In the genomic region with DNA sequence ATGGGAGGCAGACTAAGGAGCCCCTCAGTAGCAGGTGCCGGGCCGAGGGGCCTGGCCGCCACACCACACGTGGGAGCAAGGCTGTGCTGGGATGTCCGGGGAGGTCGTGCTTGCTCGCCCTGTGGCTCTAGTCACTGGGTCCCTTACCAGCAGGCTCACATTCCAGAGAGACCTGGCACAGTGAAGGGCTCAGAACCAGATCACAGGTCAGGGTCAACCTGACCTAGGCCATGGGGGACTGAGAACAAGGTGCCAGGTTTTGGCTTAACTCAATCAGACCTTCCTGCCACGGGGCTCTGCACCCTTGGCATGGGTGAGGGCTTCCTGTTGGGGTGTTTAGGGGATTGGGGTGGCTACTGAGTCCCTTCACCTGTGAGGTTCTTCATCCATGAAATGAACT, we compare ENCODE assay signal across 25 cellular contexts. TPM values are rescaled to one million over a fixed set of nuclear protein-coding genes. Genes with fewer than 3 reads are reported as not detected.
DNase-seq lines count a peak whose midpoint lies in the region; ATAC-seq and TF ChIP-seq lines count a peak whose summit lies in the region.
"Had no signal": no experiment of that assay in that cellular context is flagged by ENCODE, and none has a peak within 500 bp of the region (broad histone marks: within the 10 kb centered on the region; RNA-seq: fewer than 3 reads in every experiment).

No MANE protein-coding gene starts in this region.

- no peak for DNase-seq in activated naive CD8-positive, alpha-beta T cell treated with anti-CD3 and anti-CD28 coated beads, Interleukin-2, amount 50 U/mL, for 24 hours
- no peak for DNase-seq in memory B cell (ENCODE audit: low spot score in 2 of 2)
- DNase-seq in stimulated activated naive B cell treated with anti-CD40 and anti-IgM and Interleukin-4, amounts not matched to agents 10 μg/mL and 1 μg/mL and 100 μg/mL, for 72 hours, result no peak
- DNase-seq in right atrium auricular region (ENCODE audit: low spot score), result no peak
- DNase-seq in cerebellar nuclear complex (lab: John Stamatoyannopoulos, UW), result no peak
- DNase-seq: Calu3, DMS79 treated with DMSO at 0.1 percent for 48 hours, GF-D8, GOT3, HFFc6, KG1, MM.1S, NCI-H1694, NCI-H2081, NCI-H2227 treated with DMSO at 0.1 percent for 48 hours, NCI-H510A, NCI-H69, Right ventricle myocardium superior, RPMI8226 had no signal

- H3K4me1 Mint-ChIP-seq in activated naive CD8-positive, alpha-beta T cell (ENCODE audit: low read depth), result peaks cover 7% of the 10 kb centered on the region
- H3K4me1 Mint-ChIP-seq in activated naive CD8-positive, alpha-beta T cell treated with anti-CD3 and anti-CD28 coated beads, Interleukin-2, amount 50 U/mL, for 24 hours, result no peaks in the 10 kb centered on the region
- peaks cover 5% of the 10 kb centered on the region for H3K4me1 Mint-ChIP-seq in memory B cell
- H3K4me1 Mint-ChIP-seq in stimulated activated naive B cell treated with anti-CD40 and anti-IgM and Interleukin-4, amounts not matched to agents 10 μg/mL and 1 μg/mL and 100 μg/mL, for 72 hours, result peaks cover 20 to 36% of the 10 kb centered on the region in 2 donors

- no peak overlapping the region for H3K27ac ChIP-seq in right atrium auricular region
- H3K27ac ChIP-seq: C4-2B had no signal

- H3K4me3 ChIP-seq in right atrium auricular region, result no peak overlapping the region
- H3K4me3 ChIP-seq: HAP-1 had no signal

- no peak for TF ChIP-seq RAD21 in Ishikawa (IDR thresholded peaks at IDR 0.05; ENCODE audit: low read depth)

- no peaks in the 10 kb centered on the region for H3K36me3 Mint-ChIP-seq in activated naive CD8-positive, alpha-beta T cell
- peaks cover 21% of the 10 kb centered on the region for H3K36me3 Mint-ChIP-seq in activated naive CD8-positive, alpha-beta T cell treated with anti-CD3 and anti-CD28 coated beads, Interleukin-2, amount 50 U/mL, for 24 hours (ENCODE audit: low read depth)
- H3K36me3 Mint-ChIP-seq in memory B cell, result peaks cover 12% of the 10 kb centered on the region
- peaks cover 54 to 61% of the 10 kb centered on the region in 2 donors for H3K36me3 Mint-ChIP-seq in stimulated activated naive B cell treated with anti-CD40 and anti-IgM and Interleukin-4, amounts not matched to agents 10 μg/mL and 1 μg/mL and 100 μg/mL, for 72 hours

- H3K27ac Mint-ChIP-seq in activated naive CD8-positive, alpha-beta T cell, result peak overlapping the region; percentile 78
- H3K27ac Mint-ChIP-seq in activated naive CD8-positive, alpha-beta T cell treated with anti-CD3 and anti-CD28 coated beads, Interleukin-2, amount 50 U/mL, for 24 hours, result no peak overlapping the region
- H3K27ac Mint-ChIP-seq in memory B cell, result peak overlapping the region; percentile 28
- peak overlapping the region; percentile 31 for H3K27ac Mint-ChIP-seq in stimulated activated naive B cell treated with anti-CD40 and anti-IgM and Interleukin-4, amounts not matched to agents 10 μg/mL and 1 μg/mL and 100 μg/mL, for 72 hours
- H3K27ac Mint-ChIP-seq: HFFc6 had no signal

- no peak overlapping the region for H3K4me3 Mint-ChIP-seq in activated naive CD8-positive, alpha-beta T cell
- no peak overlapping the region for H3K4me3 Mint-ChIP-seq in activated naive CD8-positive, alpha-beta T cell treated with anti-CD3 and anti-CD28 coated beads, Interleukin-2, amount 50 U/mL, for 24 hours
- no peak overlapping the region for H3K4me3 Mint-ChIP-seq in memory B cell
- H3K4me3 Mint-ChIP-seq in stimulated activated naive B cell treated with anti-CD40 and anti-IgM and Interleukin-4, amounts not matched to agents 10 μg/mL and 1 μg/mL and 100 μg/mL, for 72 hours, result no peak overlapping the region
- H3K4me3 Mint-ChIP-seq: HFFc6 had no signal

- no peaks in the 10 kb centered on the region for H3K9me3 ChIP-seq in right atrium auricular region
- H3K9me3 ChIP-seq: HAP-1 had no signal

- H3K27me3 Mint-ChIP-seq in activated naive CD8-positive, alpha-beta T cell, result no peaks in the 10 kb centered on the region
- no peaks in the 10 kb centered on the region for H3K27me3 Mint-ChIP-seq in activated naive CD8-positive, alpha-beta T cell treated with anti-CD3 and anti-CD28 coated beads, Interleukin-2, amount 50 U/mL, for 24 hours
- no peaks in the 10 kb centered on the region for H3K27me3 Mint-ChIP-seq in memory B cell
- no peaks in the 10 kb centered on the region for H3K27me3 Mint-ChIP-seq in stimulated activated naive B cell treated with anti-CD40 and anti-IgM and Interleukin-4, amounts not matched to agents 10 μg/mL and 1 μg/mL and 100 μg/mL, for 72 hours

- H3K9me3 Mint-ChIP-seq in activated naive CD8-positive, alpha-beta T cell (ENCODE audit: low read depth), result no peaks in the 10 kb centered on the region
- no peaks in the 10 kb centered on the region for H3K9me3 Mint-ChIP-seq in activated naive CD8-positive, alpha-beta T cell treated with anti-CD3 and anti-CD28 coated beads, Interleukin-2, amount 50 U/mL, for 24 hours
- no peaks in the 10 kb centered on the region for H3K9me3 Mint-ChIP-seq in memory B cell
- no peaks in the 10 kb centered on the region for H3K9me3 Mint-ChIP-seq in stimulated activated naive B cell treated with anti-CD40 and anti-IgM and Interleukin-4, amounts not matched to agents 10 μg/mL and 1 μg/mL and 100 μg/mL, for 72 hours
- H3K9me3 Mint-ChIP-seq: HFFc6 had no signal

- peaks cover 16% of the 10 kb centered on the region for H3K36me3 ChIP-seq in right atrium auricular region

- no peak for ATAC-seq in activated naive CD8-positive, alpha-beta T cell treated with anti-CD3 and anti-CD28 coated beads, Interleukin-2, amount 50 U/mL, for 24 hours
- ATAC-seq in memory B cell (ENCODE audit: low read depth), result no peak
- ATAC-seq in stimulated activated naive B cell treated with anti-CD40 and anti-IgM and Interleukin-4, amounts not matched to agents 10 μg/mL and 1 μg/mL and 100 μg/mL, for 72 hours (replicated peaks), result no peak

- TF ChIP-seq EP300 in Ishikawa (IDR thresholded peaks at IDR 0.05; ENCODE audit: borderline replicate concordance), result peak; percentile 55

- no peaks in the 10 kb centered on the region for H3K27me3 ChIP-seq in right atrium auricular region

- TF ChIP-seq CTCF in right atrium auricular region (IDR thresholded peaks at IDR 0.05), result no peak

- H3K4me1 ChIP-seq in right atrium auricular region, result peaks cover 0 to 14% of the 10 kb centered on the region in 2 donors
- H3K4me1 ChIP-seq: HAP-1 had no signal

TF ChIP-seq in Ishikawa, 13 proteins besides CTCF, POLR2A, EP300 and RAD21:
- TF ChIP-seq TEAD4 (IDR thresholded peaks at IDR 0.05), result 0 out of 2 replicates have a peak, but pooled peaks have one; percentile 23
- TF ChIP-seq CREB1 (IDR thresholded peaks at IDR 0.05; ENCODE audit: low read depth), result no peak
- no peak for TF ChIP-seq FOXM1 (IDR thresholded peaks at IDR 0.05; ENCODE audit: borderline replicate concordance, low read depth)
- TF ChIP-seq, protein P1, sequence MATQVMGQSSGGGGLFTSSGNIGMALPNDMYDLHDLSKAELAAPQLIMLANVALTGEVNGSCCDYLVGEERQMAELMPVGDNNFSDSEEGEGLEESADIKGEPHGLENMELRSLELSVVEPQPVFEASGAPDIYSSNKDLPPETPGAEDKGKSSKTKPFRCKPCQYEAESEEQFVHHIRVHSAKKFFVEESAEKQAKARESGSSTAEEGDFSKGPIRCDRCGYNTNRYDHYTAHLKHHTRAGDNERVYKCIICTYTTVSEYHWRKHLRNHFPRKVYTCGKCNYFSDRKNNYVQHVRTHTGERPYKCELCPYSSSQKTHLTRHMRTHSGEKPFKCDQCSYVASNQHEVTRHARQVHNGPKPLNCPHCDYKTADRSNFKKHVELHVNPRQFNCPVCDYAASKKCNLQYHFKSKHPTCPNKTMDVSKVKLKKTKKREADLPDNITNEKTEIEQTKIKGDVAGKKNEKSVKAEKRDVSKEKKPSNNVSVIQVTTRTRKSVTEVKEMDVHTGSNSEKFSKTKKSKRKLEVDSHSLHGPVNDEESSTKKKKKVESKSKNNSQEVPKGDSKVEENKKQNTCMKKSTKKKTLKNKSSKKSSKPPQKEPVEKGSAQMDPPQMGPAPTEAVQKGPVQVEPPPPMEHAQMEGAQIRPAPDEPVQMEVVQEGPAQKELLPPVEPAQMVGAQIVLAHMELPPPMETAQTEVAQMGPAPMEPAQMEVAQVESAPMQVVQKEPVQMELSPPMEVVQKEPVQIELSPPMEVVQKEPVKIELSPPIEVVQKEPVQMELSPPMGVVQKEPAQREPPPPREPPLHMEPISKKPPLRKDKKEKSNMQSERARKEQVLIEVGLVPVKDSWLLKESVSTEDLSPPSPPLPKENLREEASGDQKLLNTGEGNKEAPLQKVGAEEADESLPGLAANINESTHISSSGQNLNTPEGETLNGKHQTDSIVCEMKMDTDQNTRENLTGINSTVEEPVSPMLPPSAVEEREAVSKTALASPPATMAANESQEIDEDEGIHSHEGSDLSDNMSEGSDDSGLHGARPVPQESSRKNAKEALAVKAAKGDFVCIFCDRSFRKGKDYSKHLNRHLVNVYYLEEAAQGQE (IDR thresholded peaks at IDR 0.05; ENCODE audit: low read depth), result no peak
- TF ChIP-seq YY1 (IDR thresholded peaks at IDR 0.05; ENCODE audit: low read depth), result no peak
- TF ChIP-seq NFIC (IDR thresholded peaks at IDR 0.05), result no peak; the same call in 1 of the 2 replicates
- TF ChIP-seq EGR1 (IDR thresholded peaks at IDR 0.05), result no peak

RNA-seq across cellular contexts. Expression of a gene that starts 22.3 kb away (rescaled TPM):
- total RNA-seq in right atrium auricular region, result not detected
- total RNA-seq: A673, HFFc6, Right ventricle myocardium superior, SK-MEL-5 had no signal
